2 cellular contexts compared by ENCODE assay signal in genomic region chr12:121252712-121253345, GRCh38.
TF ChIP-seq lines count a peak whose summit lies in the region.

No MANE protein-coding gene starts in this region.

TF ChIP-seq in A549, 52 proteins besides CTCF, POLR2A, EP300 and RAD21:
- TF ChIP-seq USF2 (IDR thresholded peaks at IDR 0.05) (peak; percentile 74), CHD4 (IDR thresholded peaks at IDR 0.05; ENCODE audit: borderline replicate concordance) (no peak)

TF ChIP-seq in HepG2, 621 proteins besides CTCF, POLR2A, EP300 and RAD21:
- TF ChIP-seq ZNF136 (CRISPR knock-in tag; IDR thresholded peaks at IDR 0.05; ENCODE audit: low read depth): no peak
- TF ChIP-seq NFYB (CRISPR knock-in tag; IDR thresholded peaks at IDR 0.05): peak; percentile 71
- TF ChIP-seq USF2 (IDR thresholded peaks at IDR 0.05; ENCODE audit: low read depth, low read length): 0 out of 2 replicates have a peak, but pooled peaks have one; percentile 29
- no peak; the same call in 1 of the 2 replicates for TF ChIP-seq USF2 (CRISPR knock-in tag; IDR thresholded peaks at IDR 0.05; ENCODE audit: borderline replicate concordance)
- peak; percentile 93 for TF ChIP-seq ZNF329 (CRISPR knock-in tag; IDR thresholded peaks at IDR 0.05; ENCODE audit: low read depth)
- peak; percentile 60 for TF ChIP-seq NFYC (CRISPR knock-in tag; IDR thresholded peaks at IDR 0.05)
